Comparison of ENCODE assay signal across 24 cellular contexts in genomic region chr4:188959424-188959823, GRCh38.
A peak's percentile ranks its signal among the peaks of the same experiment; 100 is the strongest.
DNase-seq lines count a peak whose midpoint lies in the region; ATAC-seq and TF ChIP-seq lines count a peak whose summit lies in the region.
"Had no signal": no experiment of that assay in that cellular context is flagged by ENCODE, and none has a peak within 500 bp of the region (broad histone marks: within the 10 kb centered on the region; RNA-seq: fewer than 3 reads in every experiment).

No MANE protein-coding gene starts in this region.

- H3K27me3 ChIP-seq in GM23338 (ENCODE audit: insufficient read depth) = no peaks in the 10 kb centered on the region
- H3K27me3 ChIP-seq in neuronal stem cell (ENCODE audit: control insufficient read depth in 3 of 3, insufficient read depth in 3 of 3, low read depth in 1 of 3, low read length in 3 of 3) = no peaks in the 10 kb centered on the region
- H3K27me3 ChIP-seq in gastrocnemius medialis = no peaks in the 10 kb centered on the region
- H3K27me3 ChIP-seq in suprapubic skin = no peaks in the 10 kb centered on the region
- H3K27me3 ChIP-seq: BE2C; BLaER1 treated with 17β-estradiol and CSF1 and Interleukin-3, amounts not matched to agents 10 nM and 100 nM had no signal

- H3K36me3 ChIP-seq in GM23338 (ENCODE audit: insufficient read depth) (no peaks in the 10 kb centered on the region), neuronal stem cell (replicated peaks in 1 of 2; ENCODE audit: control insufficient read depth in 2 of 2, insufficient read depth in 2 of 2, low read length in 2 of 2) (no peaks in the 10 kb centered on the region), gastrocnemius medialis (no peaks in the 10 kb centered on the region), suprapubic skin (no peaks in the 10 kb centered on the region)
- H3K36me3 ChIP-seq: BE2C; BLaER1 treated with 17β-estradiol and CSF1 and Interleukin-3, amounts not matched to agents 10 nM and 100 nM had no signal

- no peaks in the 10 kb centered on the region; the same call in 2 of the 3 replicates for H3K9me3 Mint-ChIP-seq in GM23338

- H2BK12ac ChIP-seq in neuronal stem cell (ENCODE audit: low read length) = no peak overlapping the region

- H3K4me2 ChIP-seq in GM23338 = no peak overlapping the region
- H3K4me2 ChIP-seq in neuronal stem cell (ENCODE audit: insufficient read depth, low read length, poor library complexity, severe bottlenecking) = no peak overlapping the region
- H3K4me2 ChIP-seq: A549; BLaER1 treated with 17β-estradiol and CSF1 and Interleukin-3, amounts not matched to agents 10 nM and 100 nM had no signal

- ATAC-seq in GM23338 = no peak
- no peak for ATAC-seq in GM19351 (IDR thresholded peaks at IDR 0.05; ENCODE audit: unreplicated experiment)
- no peak for ATAC-seq in gastrocnemius medialis
- ATAC-seq: A549, GM12878, HCT116 had no signal

- H3F3A ChIP-seq in GM23338 (replicated peaks; ENCODE audit: low read depth) = no peaks in the 10 kb centered on the region

- H3K27ac ChIP-seq in GM23338 (ENCODE audit: low read depth) (no peak overlapping the region), neuronal stem cell (replicated peaks; ENCODE audit: low read length) (no peak overlapping the region), gastrocnemius medialis (no peak overlapping the region), suprapubic skin (no peak overlapping the region)
- H3K27ac ChIP-seq: A549; BLaER1 treated with 17β-estradiol and CSF1 and Interleukin-3, amounts not matched to agents 10 nM and 100 nM had no signal

- TF ChIP-seq POLR2A in gastrocnemius medialis (IDR thresholded peaks at IDR 0.05) (no peak), suprapubic skin (IDR thresholded peaks at IDR 0.05) (no peak)

- H2AFZ ChIP-seq in GM23338 (0 out of 2 replicates have a peak overlapping the region, but pooled peaks have one; percentile 43), neuronal stem cell (ENCODE audit: low read length) (no peak overlapping the region)

- no peak for TF ChIP-seq EP300 in suprapubic skin (IDR thresholded peaks at IDR 0.05)

- no peaks in the 10 kb centered on the region for H4K20me1 ChIP-seq in GM23338 (replicated peaks; ENCODE audit: insufficient read depth)
- H4K20me1 ChIP-seq: BLaER1 treated with 17β-estradiol and CSF1 and Interleukin-3, amounts not matched to agents 10 nM and 100 nM had no signal

- no peak overlapping the region for H3K4me3 Mint-ChIP-seq in GM23338
- H3K4me3 Mint-ChIP-seq: CD14-positive monocyte; CD4-positive, alpha-beta T cell; CD8-positive, alpha-beta memory T cell had no signal

- H2BK120ac ChIP-seq in neuronal stem cell (ENCODE audit: low read depth, low read length) = no peak overlapping the region

- WGBS in neuronal stem cell (ENCODE audit: extremely low coverage in 2 of 2, insufficient read length in 2 of 2, insufficient replicate concordance in 1 of 2), 2 donors = no CpG with 5 or more reads among the region's 6 CpGs
- WGBS in suprapubic skin = 61% methylated on average over 6 of the region's 6 CpGs

- intact Hi-C loops in gastrocnemius medialis (cut with DNase I; ENCODE audit: low total_unique reads) = no loop called here

- H3K4me3 ChIP-seq in GM23338 (no peak overlapping the region), neuronal stem cell (ENCODE audit: low read length in 2 of 2) (no peak overlapping the region), gastrocnemius medialis (no peak overlapping the region), suprapubic skin (no peak overlapping the region)
- H3K4me3 ChIP-seq: A549; BLaER1 treated with 17β-estradiol and CSF1 and Interleukin-3, amounts not matched to agents 10 nM and 100 nM; GM12878 had no signal

- H3K9me2 ChIP-seq in GM23338 (ENCODE audit: insufficient read depth) = 0 out of 2 replicates have a peak, but pooled peaks cover 7% of the 10 kb centered on the region

- H2BK5ac ChIP-seq in neuronal stem cell (ENCODE audit: low read length) = no peak overlapping the region

- H3K14ac ChIP-seq in neuronal stem cell (ENCODE audit: low read length) = no peak overlapping the region

- H3K27ac Mint-ChIP-seq in GM23338 = no peak overlapping the region
- H3K27ac Mint-ChIP-seq: CD14-positive monocyte; CD4-positive, alpha-beta T cell had no signal

- no peak for TF ChIP-seq CTCF in GM23338 (conservative IDR thresholded peaks at IDR 0.05; ENCODE audit: low read depth in 2 of 2)
- no peak for TF ChIP-seq CTCF in gastrocnemius medialis (IDR thresholded peaks at IDR 0.05 in 4 of 5, conservative IDR thresholded peaks at IDR 0.05 in 1 of 5)
- no peak for TF ChIP-seq CTCF in suprapubic skin (IDR thresholded peaks at IDR 0.05)

- in situ Hi-C loops in gastrocnemius medialis (cut with MboI; ENCODE audit: low sequenced_read_pairs in 4 of 4) = no loop called here

- H3K27me3 Mint-ChIP-seq in GM23338 (ENCODE audit: insufficient read depth, low read depth, poor library complexity) = no peaks in the 10 kb centered on the region
- H3K27me3 Mint-ChIP-seq: CD4-positive, alpha-beta T cell; CD8-positive, alpha-beta memory T cell had no signal

- no peak overlapping the region for H2BK15ac ChIP-seq in neuronal stem cell (ENCODE audit: low read length)

- no peaks in the 10 kb centered on the region for H3K79me2 ChIP-seq in GM23338 (replicated peaks; ENCODE audit: insufficient read depth)

- no peaks in the 10 kb centered on the region for H3K9me3 ChIP-seq in neuronal stem cell (replicated peaks in 1 of 2; ENCODE audit: control insufficient read depth in 2 of 2, insufficient read depth in 1 of 2, low read depth in 1 of 2, low read length in 2 of 2)
- no peaks in the 10 kb centered on the region for H3K9me3 ChIP-seq in gastrocnemius medialis
- no peaks in the 10 kb centered on the region for H3K9me3 ChIP-seq in suprapubic skin
- H3K9me3 ChIP-seq: A549, BE2C had no signal

- no peak overlapping the region for H4K91ac ChIP-seq in neuronal stem cell (ENCODE audit: low read depth, low read length, poor library complexity)

- H4K8ac ChIP-seq in neuronal stem cell (ENCODE audit: low read depth, low read length) = no peak overlapping the region

- H3K4me1 ChIP-seq in GM23338 (ENCODE audit: insufficient read depth) (no peaks in the 10 kb centered on the region; the same call in 1 of the 2 replicates), neuronal stem cell (ENCODE audit: control insufficient read depth in 2 of 2, insufficient read depth in 1 of 2, low read depth in 1 of 2, low read length in 2 of 2) (no peaks in the 10 kb centered on the region), gastrocnemius medialis (no peaks in the 10 kb centered on the region), suprapubic skin (no peaks in the 10 kb centered on the region)
- H3K4me1 ChIP-seq: A549, BE2C had no signal

- no peak overlapping the region for H2AK5ac ChIP-seq in neuronal stem cell (ENCODE audit: low read depth, low read length)

- H3K79me1 ChIP-seq in neuronal stem cell (ENCODE audit: low read depth, low read length) = no peaks in the 10 kb centered on the region

- peaks cover under 1% of the 10 kb centered on the region; the same call in 1 of the 3 replicates for H3K36me3 Mint-ChIP-seq in GM23338 (ENCODE audit: low read depth)
- H3K36me3 Mint-ChIP-seq: CD14-positive monocyte; CD8-positive, alpha-beta memory T cell had no signal

- no peak overlapping the region for H3K4ac ChIP-seq in neuronal stem cell (ENCODE audit: low read length)

- H3K4me1 Mint-ChIP-seq in GM23338 = no peaks in the 10 kb centered on the region
- H3K4me1 Mint-ChIP-seq: CD14-positive monocyte; CD8-positive, alpha-beta memory T cell had no signal

- peak overlapping the region; percentile 63 for H3K18ac ChIP-seq in neuronal stem cell (ENCODE audit: low read length)

- no peak overlapping the region for H3K23ac ChIP-seq in neuronal stem cell (ENCODE audit: low read depth, low read length, poor library complexity)

- DNase-seq in GM23338 (ENCODE audit: low spot score) (no peak), SHP77 (lab: John Stamatoyannopoulos, UW) (peak; percentile 45 to 62), dermis microvascular lymphatic vessel endothelial cell (ENCODE audit: low read depth in 2 of 2) (peak; percentile 39 to 55), neuronal stem cell (ENCODE audit: low spot score) (no peak), foreskin melanocyte (no peak), gastrocnemius medialis (no peak), suprapubic skin (ENCODE audit: low spot score in 2 of 2) (no peak)
- DNase-seq: 8988T; ACHN; AML-193; BE2C; CD4-positive, alpha-beta T cell; CD8-positive, alpha-beta memory T cell; DMS 273 treated with DMSO at 0.1 percent for 48 hours; EL; GDM1; GOT3; H7 had no signal

- H3K9ac ChIP-seq in neuronal stem cell (ENCODE audit: low read depth, low read length, poor library complexity) = no peak overlapping the region
- H3K9ac ChIP-seq: BLaER1 treated with 17β-estradiol and CSF1 and Interleukin-3, amounts not matched to agents 10 nM and 100 nM had no signal

Comparison
In these comparisons a context has a peak if more than half of its experiments do, and no peak if none do; other contexts are left out.
1. DNase-seq: peak in SHP77 (2 of 2) and dermis microvascular lymphatic vessel endothelial cell (2 of 2); none in GM23338 (single experiment), neuronal stem cell (single experiment), foreskin melanocyte (single experiment), gastrocnemius medialis (0 of 2) and suprapubic skin (0 of 2).